ENCODE assay signal across 22 cellular contexts in genomic region chr16:85856585-85856984, GRCh38. TPM values are rescaled to one million over a fixed set of nuclear protein-coding genes. Genes with fewer than 3 reads are reported as not detected.
DNase-seq lines count a peak whose midpoint lies in the region; FAIRE-seq and TF ChIP-seq lines count a peak whose summit lies in the region.
"Had no signal": no experiment of that assay in that cellular context is flagged by ENCODE, and none has a peak within 500 bp of the region (broad histone marks: within the 10 kb centered on the region; RNA-seq: fewer than 3 reads in every experiment).

No MANE protein-coding gene starts in this region.

- H3K4me3 ChIP-seq in kidney (ENCODE audit: low read length in 2 of 2) = no peak overlapping the region
- H3K4me3 ChIP-seq: SJCRH30 had no signal

- in situ Hi-C loops in KBM-7 (cut with MboI; ENCODE audit: low pct_unique_long_range_greater_than_20kb, low sequenced_read_pairs) = no loop called here

- no peak overlapping the region for H3K4me3 Mint-ChIP-seq in activated T-cell treated with anti-CD3 and anti-CD28 coated beads, Interleukin-2, amount 50 U/mL, for 24 hours
- no peak overlapping the region for H3K4me3 Mint-ChIP-seq in type B pancreatic cell

- FAIRE-seq in kidney (lab: Jason Lieb, UNC) = no peak
- FAIRE-seq: H54, RCC 7860 had no signal

- no peaks in the 10 kb centered on the region for H3K36me3 Mint-ChIP-seq in activated T-cell treated with anti-CD3 and anti-CD28 coated beads, Interleukin-2, amount 50 U/mL, for 24 hours (ENCODE audit: low read depth)
- H3K36me3 Mint-ChIP-seq in type B pancreatic cell = no peaks in the 10 kb centered on the region

- peaks cover 22% of the 10 kb centered on the region for H3K4me1 Mint-ChIP-seq in activated T-cell treated with anti-CD3 and anti-CD28 coated beads, Interleukin-2, amount 50 U/mL, for 24 hours (ENCODE audit: low read depth)
- H3K4me1 Mint-ChIP-seq in type B pancreatic cell (ENCODE audit: unreplicated experiment) = no peaks in the 10 kb centered on the region

- TF ChIP-seq CTCF in GM20000 (IDR thresholded peaks at IDR 0.05; ENCODE audit: extremely low read depth, missing control alignments) = no peak
- TF ChIP-seq CTCF in kidney (IDR thresholded peaks at IDR 0.05; ENCODE audit: borderline replicate concordance, extremely low read depth, insufficient read depth) = no peak
- TF ChIP-seq CTCF in type B pancreatic cell (conservative IDR thresholded peaks at IDR 0.05) = no peak

- H3K9me3 ChIP-seq in kidney (ENCODE audit: control insufficient read depth in 1 of 2, low read length in 2 of 2) = no peaks in the 10 kb centered on the region
- H3K9me3 ChIP-seq: SJCRH30 had no signal

- H3K36me3 ChIP-seq in kidney (ENCODE audit: control insufficient read depth in 1 of 2, insufficient read depth in 2 of 2, low read length in 2 of 2) = no peaks in the 10 kb centered on the region
- H3K36me3 ChIP-seq: SJCRH30 had no signal

- peak; percentile 23 for DNase-seq in activated T-cell treated with anti-CD3 and anti-CD28 coated beads, Interleukin-2, amount 50 U/mL, for 24 hours
- DNase-seq in activated T-cell treated with anti-CD3 and anti-CD28 coated beads for 4 hours (no peak), GM20000 (ENCODE audit: low spot score) (peak; percentile 25), kidney (peak; percentile 39), type B pancreatic cell (ENCODE audit: extremely low spot score, unreplicated experiment) (peak; percentile 7), KBM-7 (no peak), Kasumi-1 (lab: John Stamatoyannopoulos, UW) (no peak)
- DNase-seq in activated naive CD4-positive, alpha-beta T cell (lab: John Stamatoyannopoulos, UW) = no peak
- DNase-seq: AML-193, COR-L47, DMS79, IMR-90, NCI-H1105 treated with DMSO at 0.1 percent for 48 hours, NCI-H2029 treated with DMSO at 0.1 percent for 48 hours, NCI-H226, NCI-H510A treated with DMSO at 0.1 percent for 48 hours, NCI-H82, SJCRH30 had no signal

- no peaks in the 10 kb centered on the region for H3K4me1 ChIP-seq in kidney (ENCODE audit: control insufficient read depth in 1 of 2, insufficient read depth in 1 of 2, low read depth in 1 of 2, low read length in 2 of 2)
- H3K4me1 ChIP-seq: SJCRH30 had no signal

- no peak overlapping the region for H3K27ac ChIP-seq in kidney (ENCODE audit: low read depth in 2 of 2, low read length in 2 of 2)
- H3K27ac ChIP-seq: C4-2B, SJCRH30 had no signal

- H3K27ac Mint-ChIP-seq in activated T-cell treated with anti-CD3 and anti-CD28 coated beads, Interleukin-2, amount 50 U/mL, for 24 hours = no peak overlapping the region
- H3K27ac Mint-ChIP-seq in type B pancreatic cell = no peak overlapping the region

- peaks cover 2% of the 10 kb centered on the region for H3K9me3 Mint-ChIP-seq in activated T-cell treated with anti-CD3 and anti-CD28 coated beads, Interleukin-2, amount 50 U/mL, for 24 hours
- no peaks in the 10 kb centered on the region for H3K9me3 Mint-ChIP-seq in type B pancreatic cell

- peaks cover 9% of the 10 kb centered on the region for H3K27me3 Mint-ChIP-seq in activated T-cell treated with anti-CD3 and anti-CD28 coated beads, Interleukin-2, amount 50 U/mL, for 24 hours
- peaks cover 25% of the 10 kb centered on the region for H3K27me3 Mint-ChIP-seq in type B pancreatic cell

- no peak overlapping the region for H3K9ac ChIP-seq in kidney (ENCODE audit: low read length in 2 of 2)

- intact Hi-C loops in kidney (cut with DNase I) = no loop called here

RNA-seq across cellular contexts. Expression of gene IRF8, which starts 42.4 kb away (rescaled TPM):
- total RNA-seq in kidney (33.3 TPM), type B pancreatic cell (ENCODE audit: low replicate concordance) (12.6 and 21.0 TPM in 2 replicates)
- polyA plus RNA-seq in kidney (ENCODE audit: insufficient read depth, low read depth, low replicate concordance) = 2.9 TPM
- total RNA-seq: IMR-90, SJCRH30 had no signal
- polyA plus RNA-seq: AG04450, IMR-90 had no signal

RNA-seq across cellular contexts. Expression of gene COX4I1, which starts 57.1 kb away (rescaled TPM):
- total RNA-seq in kidney (439 TPM), type B pancreatic cell (ENCODE audit: low replicate concordance) (524 and 674 TPM in 2 replicates)
- 1,996 TPM for polyA plus RNA-seq in kidney (ENCODE audit: insufficient read depth, low read depth, low replicate concordance)

RNA-seq across cellular contexts. Expression of gene EMC8, which starts 57.2 kb away (rescaled TPM):
- 20.9 TPM for total RNA-seq in kidney
- 24.7 TPM for polyA plus RNA-seq in kidney (ENCODE audit: insufficient read depth, low read depth, low replicate concordance)
- total RNA-seq in type B pancreatic cell (ENCODE audit: low replicate concordance) = 34.8 and 41.4 TPM in 2 replicates

Comparison
In these comparisons a context has a peak if more than half of its experiments do, and no peak if none do; other contexts are left out.
1. DNase-seq: peak in activated T-cell treated with anti-CD3 and anti-CD28 coated beads, Interleukin-2, amount 50 U/mL, for 24 hours (single experiment), GM20000 (single experiment), kidney (single experiment) and type B pancreatic cell (single experiment); none in activated T-cell treated with anti-CD3 and anti-CD28 coated beads for 4 hours (single experiment), KBM-7 (single experiment), Kasumi-1 (0 of 2) and activated naive CD4-positive, alpha-beta T cell (0 of 4).